9 cellular contexts compared by ENCODE assay signal in genomic region chr2:8525582-8526402, GRCh38.
DNase-seq lines count a peak whose midpoint lies in the region; ATAC-seq and TF ChIP-seq lines count a peak whose summit lies in the region.
"Had no signal": no experiment of that assay in that cellular context is flagged by ENCODE, and none has a peak within 500 bp of the region (broad histone marks: within the 10 kb centered on the region; RNA-seq: fewer than 3 reads in every experiment).

No MANE protein-coding gene starts in this region.

- intact Hi-C loops in adrenal gland (cut with DNase I) = loop anchor here (10.0 kb wide), 2 partner anchors 139 to 149 kb away; no protein-coding TSS in a partner anchor
- intact Hi-C loops in CD4-positive, alpha-beta T cell (cut with DNase I, micrococcal nuclease) = no loop called here

- ATAC-seq in GM18907 (IDR thresholded peaks at IDR 0.05; ENCODE audit: unreplicated experiment) (peak; percentile 72), HG03060 (IDR thresholded peaks at IDR 0.05; ENCODE audit: low read depth, unreplicated experiment) (peak; percentile 70)
- peak; percentile 47 for ATAC-seq in stimulated activated effector memory CD8-positive, alpha-beta T cell treated with anti-CD3 and anti-CD28 coated beads, Interleukin-12 subunit alpha, Interleukin-12 subunit beta, amount 100 ng/mL, for 72 hours
- no peak for ATAC-seq in CD4-positive, alpha-beta T cell (ENCODE audit: poor library complexity)

- peak; percentile 84 to 93 for DNase-seq in AML-193 (lab: John Stamatoyannopoulos, UW)
- peak; percentile 92 to 99 for DNase-seq in NCI-H2081 (lab: John Stamatoyannopoulos, UW)
- peak; percentile 60 to 88 (median 80) for DNase-seq in adrenal gland
- peak; percentile 66 to 71 (median 67) for DNase-seq in immature natural killer cell
- DNase-seq in stimulated activated effector memory CD8-positive, alpha-beta T cell treated with anti-CD3 and anti-CD28 coated beads, Interleukin-12 subunit alpha, Interleukin-12 subunit beta, amount 100 ng/mL, for 72 hours (ENCODE audit: low spot score in 2 of 2) = no peak
- DNase-seq in CD4-positive, alpha-beta T cell = no peak

- WGBS in adrenal gland, 4 donors = 56 to 70% (median 61%) methylated on average over 12 to 14 of the region's 14 CpGs

- no peak overlapping the region for H3K4me3 ChIP-seq in adrenal gland

- peak in 4 of 6 experiments; percentile 15 to 43 (median 34) for TF ChIP-seq CTCF in adrenal gland (IDR thresholded peaks at IDR 0.05)
- no peak for TF ChIP-seq CTCF in CD4-positive, alpha-beta T cell (IDR thresholded peaks at IDR 0.05)

- H3K4me1 Mint-ChIP-seq in immature natural killer cell = peaks cover 73 to 75% of the 10 kb centered on the region in 2 donors
- peaks cover 55% of the 10 kb centered on the region for H3K4me1 Mint-ChIP-seq in stimulated activated effector memory CD8-positive, alpha-beta T cell treated with anti-CD3 and anti-CD28 coated beads, Interleukin-12 subunit alpha, Interleukin-12 subunit beta, amount 100 ng/mL, for 72 hours
- peaks cover 22% of the 10 kb centered on the region for H3K4me1 Mint-ChIP-seq in CD4-positive, alpha-beta T cell (ENCODE audit: low read depth)

- H3K4me1 ChIP-seq in adrenal gland (replicated peaks in 1 of 2) = peaks cover 0 to 19% of the 10 kb centered on the region in 2 donors

- peaks cover 0 to 11% (median 2%) of the 10 kb centered on the region in 3 donors for H3K36me3 Mint-ChIP-seq in immature natural killer cell
- no peaks in the 10 kb centered on the region for H3K36me3 Mint-ChIP-seq in stimulated activated effector memory CD8-positive, alpha-beta T cell treated with anti-CD3 and anti-CD28 coated beads, Interleukin-12 subunit alpha, Interleukin-12 subunit beta, amount 100 ng/mL, for 72 hours
- no peaks in the 10 kb centered on the region for H3K36me3 Mint-ChIP-seq in CD4-positive, alpha-beta T cell (ENCODE audit: low read depth)
- H3K36me3 Mint-ChIP-seq: brain had no signal

- H3K27me3 Mint-ChIP-seq in immature natural killer cell (ENCODE audit: low read depth in 3 of 3) = peaks cover 4 to 12% (median 6%) of the 10 kb centered on the region in 3 donors
- H3K27me3 Mint-ChIP-seq in CD4-positive, alpha-beta T cell = no peaks in the 10 kb centered on the region

- CTCF ChIA-PET in CD4-positive, alpha-beta T cell (lab: Charles Lee) = interaction anchor here (0.9 kb wide), 1 partner anchor 17 kb away, joined by 3 read pairs; no protein-coding TSS in a partner anchor

- peak overlapping the region; percentile 79 to 99 (median 88) for H3K27ac Mint-ChIP-seq in immature natural killer cell
- H3K27ac Mint-ChIP-seq in stimulated activated effector memory CD8-positive, alpha-beta T cell treated with anti-CD3 and anti-CD28 coated beads, Interleukin-12 subunit alpha, Interleukin-12 subunit beta, amount 100 ng/mL, for 72 hours = peak overlapping the region; percentile 79
- no peak overlapping the region for H3K27ac Mint-ChIP-seq in CD4-positive, alpha-beta T cell

- peak overlapping the region; percentile 56 to 80 (median 66) for H3K4me3 Mint-ChIP-seq in immature natural killer cell
- peak overlapping the region; percentile 31 for H3K4me3 Mint-ChIP-seq in stimulated activated effector memory CD8-positive, alpha-beta T cell treated with anti-CD3 and anti-CD28 coated beads, Interleukin-12 subunit alpha, Interleukin-12 subunit beta, amount 100 ng/mL, for 72 hours
- no peak overlapping the region for H3K4me3 Mint-ChIP-seq in CD4-positive, alpha-beta T cell
- H3K4me3 Mint-ChIP-seq: brain had no signal

- H3K27ac ChIP-seq in adrenal gland = peak overlapping the region in 2 of 5 donors; percentile 34 to 64
- no peak overlapping the region for H3K27ac ChIP-seq in CD4-positive, alpha-beta T cell (ENCODE audit: low read depth, low read length)

- H3K9me3 Mint-ChIP-seq in immature natural killer cell = peaks cover 0 to 2% (median 0%) of the 10 kb centered on the region in 6 donors
- no peaks in the 10 kb centered on the region for H3K9me3 Mint-ChIP-seq in stimulated activated effector memory CD8-positive, alpha-beta T cell treated with anti-CD3 and anti-CD28 coated beads, Interleukin-12 subunit alpha, Interleukin-12 subunit beta, amount 100 ng/mL, for 72 hours
- no peaks in the 10 kb centered on the region for H3K9me3 Mint-ChIP-seq in CD4-positive, alpha-beta T cell

- TF ChIP-seq POLR2A in adrenal gland (IDR thresholded peaks at IDR 0.05) = no peak

- H3K9me3 ChIP-seq in adrenal gland (replicated peaks in 1 of 3) = no peaks in the 10 kb centered on the region
- no peaks in the 10 kb centered on the region for H3K9me3 ChIP-seq in CD4-positive, alpha-beta T cell (ENCODE audit: control insufficient read depth, low read length)

- POLR2A ChIA-PET in CD4-positive, alpha-beta T cell (lab: Charles Lee) = no interaction called here

- H3K36me3 ChIP-seq in adrenal gland (replicated peaks in 1 of 2) = no peaks in the 10 kb centered on the region

- no peaks in the 10 kb centered on the region for H3K27me3 ChIP-seq in adrenal gland
- H3K27me3 ChIP-seq in CD4-positive, alpha-beta T cell (ENCODE audit: control insufficient read depth, insufficient read depth, low read length) = no peaks in the 10 kb centered on the region

Comparison
In these comparisons a context has a peak if more than half of its experiments do, and no peak if none do; other contexts are left out.
1. DNase-seq: peak in AML-193 (2 of 2), NCI-H2081 (2 of 2), adrenal gland (7 of 7) and immature natural killer cell (3 of 3); none in stimulated activated effector memory CD8-positive, alpha-beta T cell treated with anti-CD3 and anti-CD28 coated beads, Interleukin-12 subunit alpha, Interleukin-12 subunit beta, amount 100 ng/mL, for 72 hours (0 of 2) and CD4-positive, alpha-beta T cell (0 of 10).
2. intact Hi-C loops: an anchor here in adrenal gland (10.0 kb wide); none called in CD4-positive, alpha-beta T cell.